ENCODE assay signal across 1 cellular context in genomic region chr1:110339427-110340206, GRCh38.
TF ChIP-seq lines count a peak whose summit lies in the region.

No MANE protein-coding gene starts in this region.

TF ChIP-seq in HepG2, 621 proteins besides CTCF, POLR2A, EP300 and RAD21 (continued from another document and continues in another):
- TF ChIP-seq TEF (CRISPR knock-in tag; IDR thresholded peaks at IDR 0.05): no peak; the same call in 1 of the 2 replicates
- TF ChIP-seq BHLHE40 (IDR thresholded peaks at IDR 0.05; ENCODE audit: low read length): no peak
- no peak for TF ChIP-seq TFE3 (CRISPR knock-in tag; IDR thresholded peaks at IDR 0.05)
- no peak for TF ChIP-seq NCOR1 (IDR thresholded peaks at IDR 0.05; ENCODE audit: borderline replicate concordance, low read length)
- TF ChIP-seq STAT6 (CRISPR knock-in tag; IDR thresholded peaks at IDR 0.05; ENCODE audit: borderline replicate concordance): no peak
- TF ChIP-seq FIP1L1 (IDR thresholded peaks at IDR 0.05; ENCODE audit: borderline replicate concordance, insufficient read depth, low read depth, low read length): no peak
- no peak for TF ChIP-seq MZF1 (CRISPR knock-in tag; IDR thresholded peaks at IDR 0.05; ENCODE audit: borderline replicate concordance)
- TF ChIP-seq ELF4 (CRISPR knock-in tag; IDR thresholded peaks at IDR 0.05; ENCODE audit: borderline replicate concordance): no peak
- TF ChIP-seq SNAPC2 (CRISPR knock-in tag; IDR thresholded peaks at IDR 0.05): no peak
- TF ChIP-seq RARA (CRISPR knock-in tag; IDR thresholded peaks at IDR 0.05): peak; percentile 36
- TF ChIP-seq ZNF234 (CRISPR knock-in tag; conservative IDR thresholded peaks at IDR 0.05): no peak
- TF ChIP-seq NKX3-1 (CRISPR knock-in tag; IDR thresholded peaks at IDR 0.05): no peak
- TF ChIP-seq MAFF (IDR thresholded peaks at IDR 0.05; ENCODE audit: low read depth, low read length): no peak
- no peak for TF ChIP-seq ZNF275 (CRISPR knock-in tag; IDR thresholded peaks at IDR 0.05; ENCODE audit: borderline replicate concordance)
- no peak for TF ChIP-seq MEF2D (CRISPR knock-in tag; IDR thresholded peaks at IDR 0.05)
- TF ChIP-seq KDM2A (CRISPR knock-in tag; IDR thresholded peaks at IDR 0.05; ENCODE audit: borderline replicate concordance, low read depth): peak; percentile 71; the same call in 1 of the 2 replicates
- TF ChIP-seq RBM22 (optimal IDR thresholded peaks at IDR 0.05; ENCODE audit: low read length): no peak
- no peak for TF ChIP-seq HNRNPK (IDR thresholded peaks at IDR 0.05; ENCODE audit: low read depth, low read length, poor library complexity, severe bottlenecking)
- peak; percentile 73; the same call in 1 of the 2 replicates for TF ChIP-seq HOXA7 (CRISPR knock-in tag; IDR thresholded peaks at IDR 0.05)
- peak; percentile 65; the same call in 1 of the 2 replicates for TF ChIP-seq ZNF768 (CRISPR knock-in tag; IDR thresholded peaks at IDR 0.05)
- TF ChIP-seq MEIS1 (CRISPR knock-in tag; IDR thresholded peaks at IDR 0.05; ENCODE audit: borderline replicate concordance): no peak
- TF ChIP-seq EZH2 (conservative IDR thresholded peaks at IDR 0.05; ENCODE audit: low read depth, low read length): no peak
- no peak for TF ChIP-seq ZNF781 (CRISPR knock-in tag; IDR thresholded peaks at IDR 0.05; ENCODE audit: borderline replicate concordance, not compliant biosample characterization)
- TF ChIP-seq SMAD9 (CRISPR knock-in tag; IDR thresholded peaks at IDR 0.05): no peak
- TF ChIP-seq PPARG (CRISPR knock-in tag; conservative IDR thresholded peaks at IDR 0.05): no peak
- TF ChIP-seq ZSCAN30 (CRISPR knock-in tag; IDR thresholded peaks at IDR 0.05): no peak
- TF ChIP-seq SOX6 (IDR thresholded peaks at IDR 0.05): no peak
- TF ChIP-seq SOX6 (CRISPR knock-in tag; IDR thresholded peaks at IDR 0.05): peak; percentile 32; the same call in 1 of the 2 replicates
- TF ChIP-seq AFF4 (CRISPR knock-in tag; IDR thresholded peaks at IDR 0.05): peak; percentile 61; the same call in 1 of the 2 replicates
- no peak for TF ChIP-seq ZNF382 (CRISPR knock-in tag; IDR thresholded peaks at IDR 0.05; ENCODE audit: borderline replicate concordance)
- no peak for TF ChIP-seq SMAD3 (CRISPR knock-in tag; IDR thresholded peaks at IDR 0.05)
- TF ChIP-seq RELA (CRISPR knock-in tag; IDR thresholded peaks at IDR 0.05): no peak
- TF ChIP-seq SETDB1 (CRISPR knock-in tag; IDR thresholded peaks at IDR 0.05; ENCODE audit: borderline replicate concordance): no peak
- no peak for TF ChIP-seq TCF7 (IDR thresholded peaks at IDR 0.05; ENCODE audit: low read depth)
- no peak for TF ChIP-seq AHDC1 (CRISPR knock-in tag; IDR thresholded peaks at IDR 0.05; ENCODE audit: borderline replicate concordance)
- no peak for TF ChIP-seq ZNF263 (CRISPR knock-in tag; IDR thresholded peaks at IDR 0.05)
- no peak for TF ChIP-seq ZNF484 (CRISPR knock-in tag; IDR thresholded peaks at IDR 0.05; ENCODE audit: borderline replicate concordance, low read depth)
- TF ChIP-seq TSC22D2 (CRISPR knock-in tag; IDR thresholded peaks at IDR 0.05; ENCODE audit: borderline replicate concordance): no peak
- no peak; the same call in 1 of the 2 replicates for TF ChIP-seq ZFY (CRISPR knock-in tag; IDR thresholded peaks at IDR 0.05)
- no peak; the same call in 1 of the 2 replicates for TF ChIP-seq SIN3A (IDR thresholded peaks at IDR 0.05; ENCODE audit: borderline replicate concordance, low read depth, low read length)
- no peak for TF ChIP-seq EED (CRISPR knock-in tag; IDR thresholded peaks at IDR 0.05)
- no peak for TF ChIP-seq HOMEZ (CRISPR knock-in tag; IDR thresholded peaks at IDR 0.05; ENCODE audit: low read depth)
- no peak; the same call in 1 of the 2 replicates for TF ChIP-seq ZBTB4 (CRISPR knock-in tag; IDR thresholded peaks at IDR 0.05; ENCODE audit: borderline replicate concordance)
- no peak for TF ChIP-seq TARDBP (CRISPR knock-in tag; IDR thresholded peaks at IDR 0.05)
- TF ChIP-seq DNMT3B (CRISPR knock-in tag; conservative IDR thresholded peaks at IDR 0.05): no peak
